In the genomic region with DNA sequence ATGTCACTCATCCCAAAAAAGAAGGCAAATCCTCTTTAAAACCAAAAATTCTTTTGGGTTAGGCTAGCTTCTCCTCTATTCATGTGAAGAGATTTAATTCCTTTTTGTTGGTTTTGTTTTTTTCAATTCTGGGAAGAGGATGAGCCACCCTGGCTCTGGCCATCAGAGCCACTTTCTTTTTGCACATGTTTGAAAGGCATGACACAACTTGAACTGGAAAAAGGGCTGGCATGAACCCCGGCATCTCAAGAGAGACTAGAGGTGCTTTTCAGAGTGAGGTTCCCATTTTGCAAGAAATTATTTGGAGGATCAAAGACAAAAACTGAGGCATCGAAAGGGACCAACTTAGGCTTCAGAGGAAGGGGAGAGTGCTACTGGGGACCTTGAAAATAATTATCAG, we compare ENCODE assay signal across 1 cellular context.
TF ChIP-seq lines count a peak whose summit lies in the region.

No MANE protein-coding gene starts in this region.

TF ChIP-seq in endothelial cell of umbilical vein, 7 proteins besides CTCF, POLR2A, EP300 and RAD21:
- TF ChIP-seq MAX (IDR thresholded peaks at IDR 0.05; ENCODE audit: insufficient read depth, insufficient read length) (no peak), FOS (IDR thresholded peaks at IDR 0.05; ENCODE audit: borderline replicate concordance, insufficient read depth, low read length) (no peak), GATA2 (IDR thresholded peaks at IDR 0.05; ENCODE audit: insufficient read depth, insufficient read length, low read depth, low read length) (no peak), POLR2AphosphoS5 (IDR thresholded peaks at IDR 0.05; ENCODE audit: insufficient read depth, low read depth, low read length) (no peak), MYC (IDR thresholded peaks at IDR 0.05; ENCODE audit: low read depth, low read length) (no peak), JUN (IDR thresholded peaks at IDR 0.05; ENCODE audit: borderline replicate concordance, insufficient read depth, insufficient read length, low read depth) (no peak), EZH2 (IDR thresholded peaks at IDR 0.05; ENCODE audit: borderline replicate concordance, low read depth, low read length, severe bottlenecking) (no peak)
